ENCODE assay signal across 8 cellular contexts in genomic region chr4:2932951-2933565, GRCh38. TPM values are rescaled to one million over a fixed set of nuclear protein-coding genes. Genes with fewer than 3 reads are reported as not detected.
A peak's percentile ranks its signal among the peaks of the same experiment; 100 is the strongest.
DNase-seq lines count a peak whose midpoint lies in the region; ATAC-seq and TF ChIP-seq lines count a peak whose summit lies in the region.

No MANE protein-coding gene starts in this region.

- H3K4me1 ChIP-seq in aorta (ENCODE audit: control insufficient read depth in 1 of 2, insufficient read depth in 2 of 2, low read length in 2 of 2) = no peaks in the 10 kb centered on the region

- in situ Hi-C loops in astrocyte of the spinal cord (cut with HindIII; ENCODE audit: low sequenced_read_pairs) = no loop called here

- H3K27me3 Mint-ChIP-seq in memory B cell = no peaks in the 10 kb centered on the region

- no peaks in the 10 kb centered on the region for H3K9me3 ChIP-seq in aorta (ENCODE audit: control insufficient read depth, low read length)

- H3K4me3 ChIP-seq in astrocyte of the spinal cord (ENCODE audit: low read depth, low read length) (peak overlapping the region; percentile 74), aorta (ENCODE audit: low read length in 2 of 2) (no peak overlapping the region)

- no peaks in the 10 kb centered on the region for H3K9me3 Mint-ChIP-seq in memory B cell

- H3K36me3 ChIP-seq in aorta (ENCODE audit: control insufficient read depth in 1 of 2, insufficient read depth in 2 of 2, low read length in 1 of 2) = no peaks in the 10 kb centered on the region

- no peaks in the 10 kb centered on the region for H3K27me3 ChIP-seq in aorta (ENCODE audit: control insufficient read depth in 1 of 2, insufficient read depth in 2 of 2, low read length in 1 of 2)

- H3K36me3 Mint-ChIP-seq in memory B cell = peaks cover 14% of the 10 kb centered on the region

- peak overlapping the region in 1 of 2 donors; percentile 62 for H3K27ac ChIP-seq in aorta (ENCODE audit: low read depth in 1 of 2, low read length in 2 of 2)

- 57 to 64% methylated on average over 15 of the region's 15 CpGs for WGBS in aorta, 2 donors

- peak overlapping the region; percentile 86 for H3K27ac Mint-ChIP-seq in memory B cell

- no peak for TF ChIP-seq CTCF in astrocyte of the spinal cord (IDR thresholded peaks at IDR 0.05; ENCODE audit: low read depth, low read length)

- H3K4me1 Mint-ChIP-seq in memory B cell = peaks cover 46% of the 10 kb centered on the region

- peak overlapping the region; percentile 93 for H3K4me3 Mint-ChIP-seq in memory B cell

- DNase-seq in stimulated activated naive CD4-positive, alpha-beta T cell treated with Interleukin-2 at 50 U/mL for 16 hours (lab: John Stamatoyannopoulos, UW) = peak; percentile 27
- DNase-seq in stimulated activated naive CD4-positive, alpha-beta T cell (lab: John Stamatoyannopoulos, UW) = no peak
- no peak for DNase-seq in astrocyte of the spinal cord (ENCODE audit: low read depth, low spot score)
- DNase-seq in memory B cell (ENCODE audit: low spot score in 2 of 2) = peak; percentile 23 to 38
- peak; percentile 46 to 74 for DNase-seq in aorta
- no peak for DNase-seq in NCI-H510A (lab: John Stamatoyannopoulos, UW)
- no peak for DNase-seq in OCI-M2 (lab: John Stamatoyannopoulos, UW; ENCODE audit: unreplicated experiment)
- DNase-seq in A172 (ENCODE audit: low spot score) = no peak

- ATAC-seq in memory B cell (ENCODE audit: low read depth) = no peak
- no peak for ATAC-seq in aorta (ENCODE audit: low FRiP score)

- intact Hi-C loops in aorta (cut with DNase I) = loop anchor here (5.0 to 10.0 kb wide), 2 partner anchors 168 to 171 kb away; no protein-coding TSS in a partner anchor

RNA-seq across cellular contexts. Expression of gene NOP14, which starts 30.1 kb away (rescaled TPM):
- 10 to 100 TPM; 15.0 to 15.5 TPM for total RNA-seq in aorta
- 1 to 10 TPM; 8.0 to 8.5 TPM for polyA plus RNA-seq in aorta
- total RNA-seq in A172 (2014; rRNA removed; shearing (Covaris generic)) = 23.8 and 33.1 TPM in 2 replicates

RNA-seq across cellular contexts. Expression of gene GRK4, which starts 30.3 kb away (rescaled TPM):
- 10 to 100 TPM in 1 of 2 donors, 1 to 10 TPM in 1; 3.6 to 10.3 TPM for total RNA-seq in aorta
- polyA plus RNA-seq in aorta = 10 to 100 TPM in 1 of 2 donors, 1 to 10 TPM in 1; 4.1 to 10.8 TPM
- 4.9 and 8.5 TPM in 2 replicates for total RNA-seq in A172 (2014; rRNA removed; shearing (Covaris generic))

Comparison
In these comparisons a context has a peak if more than half of its experiments do, and no peak if none do; other contexts are left out.
1. DNase-seq: peak in stimulated activated naive CD4-positive, alpha-beta T cell treated with Interleukin-2 at 50 U/mL for 16 hours (single experiment), memory B cell (2 of 2) and aorta (2 of 2); none in stimulated activated naive CD4-positive, alpha-beta T cell (0 of 6), astrocyte of the spinal cord (single experiment), NCI-H510A (single experiment), OCI-M2 (single experiment) and A172 (single experiment).